ENCODE assay signal across 8 cellular contexts in genomic region chrX:103310592-103311400, GRCh38. TPM values are rescaled to one million over a fixed set of nuclear protein-coding genes. Genes with fewer than 3 reads are reported as not detected.
A peak's percentile ranks its signal among the peaks of the same experiment; 100 is the strongest.
DNase-seq lines count a peak whose midpoint lies in the region; ATAC-seq lines count a peak whose summit lies in the region.

Gene BEX2, minus strand, starts transcription at chrX:103310990. Its CDS starts 1,014 bp downstream, at chrX:103309976.

- POLR2A ChIA-PET in activated CD4-positive, alpha-beta memory T cell treated with anti-CD3 and anti-CD28 coated beads for 36 hours (lab: Charles Lee), result no interaction called here

- no peaks in the 10 kb centered on the region for H3K27me3 Mint-ChIP-seq in activated CD4-positive, alpha-beta memory T cell treated with anti-CD3 and anti-CD28 coated beads for 36 hours
- H3K27me3 Mint-ChIP-seq in memory B cell, result no peaks in the 10 kb centered on the region

- CTCF ChIA-PET in activated CD4-positive, alpha-beta memory T cell treated with anti-CD3 and anti-CD28 coated beads for 36 hours (lab: Charles Lee), result no interaction called here

- no peaks in the 10 kb centered on the region for H3K9me3 Mint-ChIP-seq in activated CD4-positive, alpha-beta memory T cell treated with anti-CD3 and anti-CD28 coated beads for 36 hours
- H3K9me3 Mint-ChIP-seq in memory B cell, result no peaks in the 10 kb centered on the region

- intact Hi-C loops in activated CD4-positive, alpha-beta memory T cell treated with anti-CD3 and anti-CD28 coated beads for 36 hours (cut with micrococcal nuclease), result loop anchor here (2.0 to 10.0 kb wide), 3 partner anchors 56 to 376 kb away; partner anchors contain the start of genes BEX4, MORF4L2 and TCEAL8

- H3K36me3 Mint-ChIP-seq in activated CD4-positive, alpha-beta memory T cell treated with anti-CD3 and anti-CD28 coated beads for 36 hours, result no peaks in the 10 kb centered on the region
- H3K36me3 Mint-ChIP-seq in memory B cell, result peaks cover 3% of the 10 kb centered on the region

- peak; percentile 83 for ATAC-seq in GM18499 (IDR thresholded peaks at IDR 0.05; ENCODE audit: insufficient read depth, unreplicated experiment)
- ATAC-seq in HG02870 (IDR thresholded peaks at IDR 0.05; ENCODE audit: unreplicated experiment), result peak; percentile 98
- peak; percentile 99 for ATAC-seq in memory B cell (ENCODE audit: low read depth)

- H3K27me3 ChIP-seq in ectodermal cell (ENCODE audit: control insufficient read depth, insufficient read depth, low read length, poor library complexity, severe bottlenecking), result no peaks in the 10 kb centered on the region

- peak; percentile 75 for DNase-seq in NCI-H2107 treated with DMSO at 0.1 percent for 48 hours (lab: John Stamatoyannopoulos, UW; ENCODE audit: unreplicated experiment)
- DNase-seq in activated CD4-positive, alpha-beta memory T cell treated with anti-CD3 and anti-CD28 coated beads for 36 hours, result peak; percentile 90
- peak; percentile 68 to 74 for DNase-seq in memory B cell (ENCODE audit: low spot score in 2 of 2)
- DNase-seq in stimulated activated CD8-positive, alpha-beta memory T cell treated with anti-CD3 and anti-CD28 coated beads, Interleukin-12 subunit alpha, Interleukin-12 subunit beta, amount 100 ng/mL, for 1 hour (ENCODE audit: low read depth), result peak; percentile 69
- no peak for DNase-seq in SHP77 treated with DMSO at 0.1 percent for 48 hours (lab: John Stamatoyannopoulos, UW)

- no peaks in the 10 kb centered on the region for H3K9me3 ChIP-seq in ectodermal cell (ENCODE audit: control insufficient read depth, low read length)

- no peak within 1 kb of the TSS for H3K27ac Mint-ChIP-seq in activated CD4-positive, alpha-beta memory T cell treated with anti-CD3 and anti-CD28 coated beads for 36 hours
- H3K27ac Mint-ChIP-seq in memory B cell, result peak within 1 kb of the TSS; percentile 89

- H3K36me3 ChIP-seq in ectodermal cell (ENCODE audit: control insufficient read depth, insufficient read depth, low read length), result no peaks in the 10 kb centered on the region

- peaks cover 4% of the 10 kb centered on the region for H3K4me1 Mint-ChIP-seq in activated CD4-positive, alpha-beta memory T cell treated with anti-CD3 and anti-CD28 coated beads for 36 hours (ENCODE audit: low read depth)
- H3K4me1 Mint-ChIP-seq in memory B cell, result peaks cover 3% of the 10 kb centered on the region

- peak within 1 kb of the TSS; percentile 73 for H3K4me3 ChIP-seq in ectodermal cell (ENCODE audit: insufficient read depth, low read depth, low read length)

- no peak within 1 kb of the TSS for H3K27ac ChIP-seq in ectodermal cell (ENCODE audit: insufficient read depth, low read depth, low read length, poor library complexity, severe bottlenecking)

- WGBS in ectodermal cell, 2 experiments, result 0% methylated on average over 50 of the region's 51 CpGs

- H3K4me3 Mint-ChIP-seq in activated CD4-positive, alpha-beta memory T cell treated with anti-CD3 and anti-CD28 coated beads for 36 hours, result peak within 1 kb of the TSS; percentile 69
- peak within 1 kb of the TSS; percentile 86 for H3K4me3 Mint-ChIP-seq in memory B cell

- no peaks in the 10 kb centered on the region for H3K4me1 ChIP-seq in ectodermal cell (ENCODE audit: control insufficient read depth, insufficient read depth, low read length)

RNA-seq across cellular contexts. Expression of gene BEX2, which starts in this region (rescaled TPM):
- 10 to 100 TPM; 11.3 to 12.1 TPM for total RNA-seq in activated CD4-positive, alpha-beta memory T cell treated with anti-CD3 and anti-CD28 coated beads for 36 hours
- 30.4 TPM for polyA plus RNA-seq in ectodermal cell (2013, experiment 1 of 4)
- 30.2 TPM for polyA plus RNA-seq in ectodermal cell (2013, experiment 2 of 4)
- polyA plus RNA-seq in ectodermal cell (2013, experiment 3 of 4), result 26.4 TPM
- polyA plus RNA-seq in ectodermal cell (2013, experiment 4 of 4), result 30.1 TPM
